ENCODE assay signal across 19 cellular contexts in genomic region chr13:94583926-94584325, GRCh38. TPM values are rescaled to one million over a fixed set of nuclear protein-coding genes. Genes with fewer than 3 reads are reported as not detected.
DNase-seq lines count a peak whose midpoint lies in the region; ATAC-seq, FAIRE-seq and TF ChIP-seq lines count a peak whose summit lies in the region.
"Had no signal": no experiment of that assay in that cellular context is flagged by ENCODE, and none has a peak within 500 bp of the region (broad histone marks: within the 10 kb centered on the region; RNA-seq: fewer than 3 reads in every experiment).

No MANE protein-coding gene starts in this region.

- 94 to 100% methylated on average over 1 of the region's 1 CpG for WGBS in sigmoid colon, 2 donors

- TF ChIP-seq POLR2A in sigmoid colon (IDR thresholded peaks at IDR 0.05): no peak

- TF ChIP-seq CTCF in fibroblast of mammary gland (conservative IDR thresholded peaks at IDR 0.05; ENCODE audit: control insufficient read depth, insufficient read depth, low read depth, low read length): no peak
- no peak for TF ChIP-seq CTCF in sigmoid colon (IDR thresholded peaks at IDR 0.05)

- no peak for ATAC-seq in GM18870 (IDR thresholded peaks at IDR 0.05; ENCODE audit: unreplicated experiment)
- ATAC-seq: GM12878 had no signal

- intact Hi-C loops in sigmoid colon (cut with DNase I): no loop called here

- peaks cover 11 to 73% (median 21%) of the 10 kb centered on the region in 4 donors for H3K36me3 ChIP-seq in sigmoid colon

- no peaks in the 10 kb centered on the region for H3K9me3 ChIP-seq in sigmoid colon
- H3K9me3 ChIP-seq: MG63, SJSA1 had no signal

- H3K4me3 ChIP-seq in fibroblast of mammary gland (ENCODE audit: control insufficient read depth, low read depth, low read length): no peak overlapping the region
- no peak overlapping the region for H3K4me3 ChIP-seq in sigmoid colon
- H3K4me3 ChIP-seq: GM12878, MG63, SJSA1 had no signal

- FAIRE-seq in GM19239 (lab: Jason Lieb, UNC): peak; percentile 21
- FAIRE-seq: GM12878, GM18507 had no signal

- H3K27ac ChIP-seq in sigmoid colon: no peak overlapping the region
- H3K27ac ChIP-seq: SJSA1 had no signal

- H3K27me3 ChIP-seq in sigmoid colon: no peaks in the 10 kb centered on the region
- H3K27me3 ChIP-seq: MG63, SJSA1 had no signal

- no peak for TF ChIP-seq EP300 in sigmoid colon (IDR thresholded peaks at IDR 0.05)

- DNase-seq in GM19239 (ENCODE audit: insufficient read length, low spot score): no peak
- DNase-seq in amniotic epithelial cell (ENCODE audit: low read depth): peak; percentile 18
- peak; percentile 60 for DNase-seq in fibroblast of mammary gland (ENCODE audit: low read depth)
- no peak for DNase-seq in DMS53 treated with DMSO at 0.1 percent for 48 hours (lab: John Stamatoyannopoulos, UW; ENCODE audit: unreplicated experiment)
- no peak for DNase-seq in sigmoid colon
- no peak for DNase-seq in NCI-H2029 treated with DMSO at 0.1 percent for 48 hours (lab: John Stamatoyannopoulos, UW)
- DNase-seq: DMS 273 treated with DMSO at 0.1 percent for 48 hours, GF-D8, H9, MG63, NCI-H1092, NCI-H1436 treated with DMSO at 0.1 percent for 48 hours, NCI-H2029, NCI-H2171, NCI-H526 had no signal

- H3K4me1 ChIP-seq in sigmoid colon: no peaks in the 10 kb centered on the region
- H3K4me1 ChIP-seq: SJSA1 had no signal

RNA-seq across cellular contexts. Expression of gene TGDS, which starts 12.0 kb away (rescaled TPM):
- 10 to 100 TPM in 2 of 4 donors, 1 to 10 TPM in 2; 5.5 to 13.2 (median 9.7) TPM for total RNA-seq in sigmoid colon
- polyA plus RNA-seq in sigmoid colon: 10 to 100 TPM in 2 of 3 donors, 1 to 10 TPM in 1; 8.4 to 12.6 (median 10.9) TPM

RNA-seq across cellular contexts. Expression of gene GPR180, which starts 17.7 kb away (rescaled TPM):
- 1 to 10 TPM; 4.9 to 6.9 (median 6.4) TPM for total RNA-seq in sigmoid colon
- 1 to 10 TPM in 2 of 3 donors, under 1 TPM in 1; 0.69 to 1.8 (median 1.2) TPM for polyA plus RNA-seq in sigmoid colon

Comparison
In these comparisons a context has a peak if more than half of its experiments do, and no peak if none do; other contexts are left out.
1. DNase-seq: peak in amniotic epithelial cell (single experiment) and fibroblast of mammary gland (single experiment); none in GM19239 (single experiment), DMS53 treated with DMSO at 0.1 percent for 48 hours (single experiment), sigmoid colon (single experiment) and NCI-H2029 treated with DMSO at 0.1 percent for 48 hours (single experiment).